ENCODE assay signal across 7 cellular contexts in genomic region chr20:58308290-58308679, GRCh38. TPM values are rescaled to one million over a fixed set of nuclear protein-coding genes. Genes with fewer than 3 reads are reported as not detected.
DNase-seq lines count a peak whose midpoint lies in the region; ATAC-seq lines count a peak whose summit lies in the region.

No MANE protein-coding gene starts in this region.

- H3K27me3 Mint-ChIP-seq in activated T-helper 2 cell treated with anti-CD3 and anti-CD28 coated beads, Interferon-gamma antibody, Interleukin-2, Interleukin-4, amounts not matched to agents 10 μg/mL and 5 μg/mL and 100 μg/mL, durations not matched to agents 14 hours and 24 hours and 36 hours (ENCODE audit: low read depth) = no peaks in the 10 kb centered on the region
- H3K27me3 Mint-ChIP-seq in stimulated activated naive CD8-positive, alpha-beta T cell treated with anti-CD3 and anti-CD28 coated beads, Interleukin-15, amount 100 ng/mL, for 72 hours = no peaks in the 10 kb centered on the region

- peaks cover 42% of the 10 kb centered on the region for H3K36me3 Mint-ChIP-seq in activated T-helper 2 cell treated with anti-CD3 and anti-CD28 coated beads, Interferon-gamma antibody, Interleukin-2, Interleukin-4, amounts not matched to agents 10 μg/mL and 5 μg/mL and 100 μg/mL, durations not matched to agents 14 hours and 24 hours and 36 hours (ENCODE audit: low read depth)

- no peaks in the 10 kb centered on the region for H3K9me3 ChIP-seq in iPS-18c (ENCODE audit: control insufficient read depth, insufficient read depth, low read length)

- peak overlapping the region; percentile 91; the same call in 1 of the 2 replicates for H3K4me3 ChIP-seq in iPS-18c (ENCODE audit: insufficient read depth, low read depth, low read length)

- intact Hi-C loops in activated T-helper 2 cell treated with anti-CD3 and anti-CD28 coated beads, Interferon-gamma antibody, Interleukin-2, Interleukin-4, amounts not matched to agents 10 μg/mL and 5 μg/mL and 100 μg/mL, durations not matched to agents 14 hours and 24 hours and 36 hours (cut with micrococcal nuclease) = loop anchor here (2.0 to 5.0 kb wide), 4 partner anchors 45 to 584 kb away; no protein-coding TSS in a partner anchor

- H3K9me3 Mint-ChIP-seq in activated T-helper 2 cell treated with anti-CD3 and anti-CD28 coated beads, Interferon-gamma antibody, Interleukin-2, Interleukin-4, amounts not matched to agents 10 μg/mL and 5 μg/mL and 100 μg/mL, durations not matched to agents 14 hours and 24 hours and 36 hours = no peaks in the 10 kb centered on the region
- H3K9me3 Mint-ChIP-seq in stimulated activated naive CD8-positive, alpha-beta T cell treated with anti-CD3 and anti-CD28 coated beads, Interleukin-15, amount 100 ng/mL, for 72 hours = peaks cover 0 to 8% of the 10 kb centered on the region in 2 donors

- DNase-seq in HS-5 (ENCODE audit: low read depth) (peak; percentile 67), putamen (ENCODE audit: low spot score) (no peak), ACHN (no peak)
- no peak for DNase-seq in activated T-helper 2 cell treated with anti-CD3 and anti-CD28 coated beads, Interferon-gamma antibody, Interleukin-2, Interleukin-4, amounts not matched to agents 10 μg/mL and 5 μg/mL and 100 μg/mL, durations not matched to agents 14 hours and 24 hours and 36 hours (ENCODE audit: low spot score)
- peak in 1 of 2 donors; percentile 16 for DNase-seq in stimulated activated naive CD8-positive, alpha-beta T cell treated with anti-CD3 and anti-CD28 coated beads, Interleukin-15, amount 100 ng/mL, for 72 hours

- peak overlapping the region; percentile 82 for H3K4me3 Mint-ChIP-seq in activated T-helper 2 cell treated with anti-CD3 and anti-CD28 coated beads, Interferon-gamma antibody, Interleukin-2, Interleukin-4, amounts not matched to agents 10 μg/mL and 5 μg/mL and 100 μg/mL, durations not matched to agents 14 hours and 24 hours and 36 hours (ENCODE audit: low read depth)
- peak overlapping the region; percentile 78 to 88 for H3K4me3 Mint-ChIP-seq in stimulated activated naive CD8-positive, alpha-beta T cell treated with anti-CD3 and anti-CD28 coated beads, Interleukin-15, amount 100 ng/mL, for 72 hours

- no peak for ATAC-seq in stimulated activated naive CD8-positive, alpha-beta T cell treated with anti-CD3 and anti-CD28 coated beads, Interleukin-15, amount 100 ng/mL, for 72 hours
- ATAC-seq in HG02588 (IDR thresholded peaks at IDR 0.05; ENCODE audit: unreplicated experiment) = no peak

- in situ Hi-C loops in ACHN (cut with HindIII; ENCODE audit: low pct_ligation_motif_present, low pct_unique_long_range_greater_than_20kb, low sequenced_read_pairs) = no loop called here

- H3K27ac Mint-ChIP-seq in activated T-helper 2 cell treated with anti-CD3 and anti-CD28 coated beads, Interferon-gamma antibody, Interleukin-2, Interleukin-4, amounts not matched to agents 10 μg/mL and 5 μg/mL and 100 μg/mL, durations not matched to agents 14 hours and 24 hours and 36 hours = peak overlapping the region; percentile 86
- peak overlapping the region; percentile 95 to 96 for H3K27ac Mint-ChIP-seq in stimulated activated naive CD8-positive, alpha-beta T cell treated with anti-CD3 and anti-CD28 coated beads, Interleukin-15, amount 100 ng/mL, for 72 hours

- H3K4me1 Mint-ChIP-seq in activated T-helper 2 cell treated with anti-CD3 and anti-CD28 coated beads, Interferon-gamma antibody, Interleukin-2, Interleukin-4, amounts not matched to agents 10 μg/mL and 5 μg/mL and 100 μg/mL, durations not matched to agents 14 hours and 24 hours and 36 hours (ENCODE audit: low read depth) = peaks cover 57% of the 10 kb centered on the region
- H3K4me1 Mint-ChIP-seq in stimulated activated naive CD8-positive, alpha-beta T cell treated with anti-CD3 and anti-CD28 coated beads, Interleukin-15, amount 100 ng/mL, for 72 hours = peaks cover 55% of the 10 kb centered on the region

RNA-seq across cellular contexts. Expression of gene RAB22A, which starts 1.2 kb away (rescaled TPM):
- 16.0 and 16.3 TPM in 2 replicates for total RNA-seq in activated T-helper 2 cell treated with anti-CD3 and anti-CD28 coated beads, Interferon-gamma antibody, Interleukin-2, Interleukin-4, amounts not matched to agents 10 μg/mL and 5 μg/mL and 100 μg/mL, durations not matched to agents 14 hours and 24 hours and 36 hours
